In the genomic region with DNA sequence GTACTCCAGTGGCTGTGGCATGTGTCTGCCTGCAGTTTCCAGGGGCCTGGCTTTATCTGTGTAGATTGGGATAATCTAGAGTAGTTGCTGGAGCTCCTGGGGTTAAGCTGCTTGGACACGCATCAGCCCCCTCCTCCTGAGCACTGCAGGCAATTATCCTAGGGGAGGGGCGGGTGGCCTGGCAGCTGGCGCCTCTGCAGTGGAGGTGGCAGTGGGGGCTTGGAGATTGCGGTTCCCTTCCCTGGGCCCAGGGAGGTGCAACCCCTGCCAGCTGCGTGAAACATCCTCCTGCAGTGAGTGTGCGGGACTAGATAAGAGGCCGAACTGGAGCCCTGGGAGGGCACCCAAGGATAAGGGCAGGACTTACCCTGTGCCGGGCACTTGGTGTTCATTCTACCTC, we compare ENCODE assay signal across 24 cellular contexts.
A peak's percentile ranks its signal among the peaks of the same experiment; 100 is the strongest.
DNase-seq lines count a peak whose midpoint lies in the region; TF ChIP-seq lines count a peak whose summit lies in the region.
"Had no signal": no experiment of that assay in that cellular context is flagged by ENCODE, and none has a peak within 500 bp of the region (broad histone marks: within the 10 kb centered on the region; RNA-seq: fewer than 3 reads in every experiment).

No MANE protein-coding gene starts in this region.

- no peak overlapping the region for H3K4me3 ChIP-seq in ectodermal cell (ENCODE audit: insufficient read depth, low read depth, low read length)
- H3K4me3 ChIP-seq: pancreas, PC-9, upper lobe of right lung had no signal

- H3K27ac ChIP-seq in ectodermal cell (ENCODE audit: insufficient read depth, low read depth, low read length, poor library complexity, severe bottlenecking): peak overlapping the region; percentile 36
- H3K27ac ChIP-seq: pancreas, PC-9, upper lobe of right lung had no signal

- peak; percentile 13 to 46 (median 21) for DNase-seq in NCI-H1417 (lab: John Stamatoyannopoulos, UW)
- no peak for DNase-seq in NCI-H1417 treated with DMSO at 0.1 percent for 48 hours (lab: John Stamatoyannopoulos, UW)
- DNase-seq in NCI-H524 treated with DMSO at 0.1 percent for 48 hours (lab: John Stamatoyannopoulos, UW): peak; percentile 13
- peak; percentile 44 for DNase-seq in retina
- DNase-seq in T-helper 9 cell: no peak
- DNase-seq in NAMALWA (ENCODE audit: low spot score): no peak
- DNase-seq in HEK293T (ENCODE audit: extremely low spot score): no peak
- DNase-seq: 8988T; activated CD4-positive, alpha-beta T cell treated with anti-CD3 and anti-CD28 coated beads for 48 hours; activated T-cell treated with anti-CD3 and anti-CD28 coated beads for 4 hours; effector CD4-positive, alpha-beta T cell; hippocampal formation; MM.1S; NCI-H1436 treated with DMSO at 0.1 percent for 48 hours; NCI-H2107; NCI-H446; NK-92 treated with Interleukin-12 subunit alpha and Interleukin-12 subunit beta, amount 100 ng/mL, for 24 hours; PC-9; SHP77; stimulated activated naive B cell treated with anti-CD40 and anti-IgM and Interleukin-4, amounts not matched to agents 10 μg/mL and 1 μg/mL and 100 μg/mL, for 72 hours; substantia nigra; upper lobe of right lung had no signal

- WGBS in ectodermal cell, 2 experiments: 71 to 79% methylated on average over 8 of the region's 8 CpGs

- no peaks in the 10 kb centered on the region for H3K36me3 ChIP-seq in ectodermal cell (ENCODE audit: control insufficient read depth, insufficient read depth, low read length)
- H3K36me3 ChIP-seq: pancreas, upper lobe of right lung had no signal

- H3K27me3 ChIP-seq in ectodermal cell (ENCODE audit: control insufficient read depth, insufficient read depth, low read length, poor library complexity, severe bottlenecking): no peaks in the 10 kb centered on the region
- H3K27me3 ChIP-seq: pancreas, upper lobe of right lung had no signal

- POLR2A ChIA-PET in HEK293T (lab: Yijun Ruan, JAX): interaction anchor here (1.2 kb wide), 1 partner anchor 44 kb away, joined by 4 read pairs; a partner anchor contains a TSS

- CTCF ChIA-PET in HEK293T (lab: Yijun Ruan, JAX): no interaction called here

- H3K9me3 ChIP-seq in ectodermal cell (ENCODE audit: control insufficient read depth, low read length): no peaks in the 10 kb centered on the region
- H3K9me3 ChIP-seq: pancreas, upper lobe of right lung had no signal

- H3K4me1 ChIP-seq in ectodermal cell (ENCODE audit: control insufficient read depth, insufficient read depth, low read length): peaks cover 17% of the 10 kb centered on the region
- H3K4me1 ChIP-seq: pancreas, upper lobe of right lung had no signal

TF ChIP-seq in HEK293T, 16 proteins besides CTCF, POLR2A, EP300 and RAD21:
- TF ChIP-seq FOXA1 (IDR thresholded peaks at IDR 0.05) (no peak), HDGF (IDR thresholded peaks at IDR 0.05; ENCODE audit: borderline replicate concordance) (no peak), ARNT (IDR thresholded peaks at IDR 0.05) (no peak), LEF1 (IDR thresholded peaks at IDR 0.05; ENCODE audit: borderline replicate concordance) (no peak), NFRKB (IDR thresholded peaks at IDR 0.05) (no peak), FOXK2 (IDR thresholded peaks at IDR 0.05) (no peak), ZNF384 (IDR thresholded peaks at IDR 0.05) (no peak), CTBP1 (IDR thresholded peaks at IDR 0.05; ENCODE audit: borderline replicate concordance) (no peak), FOXM1 (IDR thresholded peaks at IDR 0.05; ENCODE audit: borderline replicate concordance) (no peak), L3MBTL2 (conservative IDR thresholded peaks at IDR 0.05) (no peak), SUZ12 (IDR thresholded peaks at IDR 0.05) (no peak), BHLHE40 (IDR thresholded peaks at IDR 0.05; ENCODE audit: borderline replicate concordance) (no peak), SP1 (IDR thresholded peaks at IDR 0.05) (no peak), TARDBP (IDR thresholded peaks at IDR 0.05) (no peak), PKNOX1 (IDR thresholded peaks at IDR 0.05) (no peak), ELF4 (IDR thresholded peaks at IDR 0.05) (no peak)

Comparison
In these comparisons a context has a peak if more than half of its experiments do, and no peak if none do; other contexts are left out.
1. DNase-seq: peak in NCI-H1417 (3 of 3), NCI-H524 treated with DMSO at 0.1 percent for 48 hours (single experiment) and retina (single experiment); none in NCI-H1417 treated with DMSO at 0.1 percent for 48 hours (single experiment), T-helper 9 cell (single experiment), NAMALWA (single experiment) and HEK293T (single experiment).